In genomic region chr10:114647545-114648138, GRCh38 we compare ENCODE assay signal across 20 cellular contexts. TPM values are rescaled to one million over a fixed set of nuclear protein-coding genes. Genes with fewer than 3 reads are reported as not detected.
DNase-seq lines count a peak whose midpoint lies in the region; ATAC-seq and TF ChIP-seq lines count a peak whose summit lies in the region.
"Had no signal": no experiment of that assay in that cellular context is flagged by ENCODE, and none has a peak within 500 bp of the region (broad histone marks: within the 10 kb centered on the region; RNA-seq: fewer than 3 reads in every experiment).

No MANE protein-coding gene starts in this region.

- DNase-seq in ELR (ENCODE audit: low read depth) (peak; percentile 26), OCI-M1 (lab: John Stamatoyannopoulos, UW) (peak; percentile 47), dermis blood vessel endothelial cell (peak; percentile 49), omental fat pad (ENCODE audit: low spot score) (no peak), MCF 10A (ENCODE audit: unreplicated experiment) (no peak), H4 (ENCODE audit: low spot score) (no peak)
- DNase-seq: activated CD4-positive, alpha-beta T cell treated with anti-CD3 and anti-CD28 coated beads for 48 hours; activated CD8-positive, alpha-beta memory T cell treated with anti-CD3 and anti-CD28 coated beads, Interleukin-2, amount 10 ng/mL, durations not matched to agents 7 days and 5 days; Calu3; effector memory CD8-positive, alpha-beta T cell; naive B cell; NCI-H146; NCI-H2171; NCI-H526; T-helper 17 cell; tibial artery had no signal

- no peaks in the 10 kb centered on the region for H3K36me3 Mint-ChIP-seq in MCF 10A (ENCODE audit: insufficient read depth, unreplicated experiment)
- H3K36me3 Mint-ChIP-seq in stimulated activated memory B cell treated with anti-CD40 and anti-IgM and Interleukin-4, amounts not matched to agents 10 μg/mL and 1 μg/mL and 100 μg/mL, for 72 hours: no peaks in the 10 kb centered on the region
- H3K36me3 Mint-ChIP-seq: activated CD8-positive, alpha-beta memory T cell treated with anti-CD3 and anti-CD28 coated beads, Interleukin-2, amount 10 ng/mL, durations not matched to agents 7 days and 5 days; activated naive CD4-positive, alpha-beta T cell treated with anti-CD3 and anti-CD28 coated beads, Interleukin-2, amount 50 U/mL, for 24 hours; naive B cell; stimulated activated effector memory CD8-positive, alpha-beta T cell treated with anti-CD3 and anti-CD28 coated beads, Interleukin-12 subunit alpha, Interleukin-12 subunit beta, amount 100 ng/mL, for 72 hours had no signal

- H3K4me1 Mint-ChIP-seq in MCF 10A (ENCODE audit: insufficient read depth, unreplicated experiment): peaks cover 32% of the 10 kb centered on the region
- no peaks in the 10 kb centered on the region for H3K4me1 Mint-ChIP-seq in stimulated activated memory B cell treated with anti-CD40 and anti-IgM and Interleukin-4, amounts not matched to agents 10 μg/mL and 1 μg/mL and 100 μg/mL, for 72 hours
- H3K4me1 Mint-ChIP-seq: activated CD8-positive, alpha-beta memory T cell treated with anti-CD3 and anti-CD28 coated beads, Interleukin-2, amount 10 ng/mL, durations not matched to agents 7 days and 5 days; activated naive CD4-positive, alpha-beta T cell treated with anti-CD3 and anti-CD28 coated beads, Interleukin-2, amount 50 U/mL, for 24 hours; naive B cell; stimulated activated effector memory CD8-positive, alpha-beta T cell treated with anti-CD3 and anti-CD28 coated beads, Interleukin-12 subunit alpha, Interleukin-12 subunit beta, amount 100 ng/mL, for 72 hours had no signal

- CTCF ChIA-PET in MCF 10A (lab: Yijun Ruan, JAX): interaction anchor here (0.7 to 2.4 kb wide), 7 partner anchors 13 to 56 kb away, joined by 3 to 9 read pairs (median 4); no protein-coding TSS in a partner anchor

- no peaks in the 10 kb centered on the region for H3K9me3 Mint-ChIP-seq in MCF 10A (ENCODE audit: unreplicated experiment)
- H3K9me3 Mint-ChIP-seq in stimulated activated memory B cell treated with anti-CD40 and anti-IgM and Interleukin-4, amounts not matched to agents 10 μg/mL and 1 μg/mL and 100 μg/mL, for 72 hours: no peaks in the 10 kb centered on the region
- H3K9me3 Mint-ChIP-seq: activated naive CD4-positive, alpha-beta T cell treated with anti-CD3 and anti-CD28 coated beads, Interleukin-2, amount 50 U/mL, for 24 hours; activated T-helper 1 cell treated with anti-CD3 and anti-CD28 coated beads, Interleukin-12 subunit alpha, Interleukin-12 subunit beta, Interleukin-2, Interleukin-4 antibody, amounts not matched to agents 30 ng/mL and 10 ng/mL and 1 ng/mL, durations not matched to agents 14 hours and 24 hours and 36 hours; effector memory CD8-positive, alpha-beta T cell; naive B cell; stimulated activated effector memory CD8-positive, alpha-beta T cell treated with anti-CD3 and anti-CD28 coated beads, Interleukin-12 subunit alpha, Interleukin-12 subunit beta, amount 100 ng/mL, for 72 hours had no signal

- H3K27ac Mint-ChIP-seq in MCF 10A (ENCODE audit: low read depth, unreplicated experiment): no peak overlapping the region
- H3K27ac Mint-ChIP-seq in stimulated activated memory B cell treated with anti-CD40 and anti-IgM and Interleukin-4, amounts not matched to agents 10 μg/mL and 1 μg/mL and 100 μg/mL, for 72 hours: no peak overlapping the region
- H3K27ac Mint-ChIP-seq: activated CD8-positive, alpha-beta memory T cell treated with anti-CD3 and anti-CD28 coated beads, Interleukin-2, amount 10 ng/mL, durations not matched to agents 7 days and 5 days; activated naive CD4-positive, alpha-beta T cell treated with anti-CD3 and anti-CD28 coated beads, Interleukin-2, amount 50 U/mL, for 24 hours; activated T-helper 1 cell treated with anti-CD3 and anti-CD28 coated beads, Interleukin-12 subunit alpha, Interleukin-12 subunit beta, Interleukin-2, Interleukin-4 antibody, amounts not matched to agents 30 ng/mL and 10 ng/mL and 1 ng/mL, durations not matched to agents 14 hours and 24 hours and 36 hours; effector memory CD8-positive, alpha-beta T cell; naive B cell; stimulated activated effector memory CD8-positive, alpha-beta T cell treated with anti-CD3 and anti-CD28 coated beads, Interleukin-12 subunit alpha, Interleukin-12 subunit beta, amount 100 ng/mL, for 72 hours; T-helper 17 cell had no signal

- H3K27me3 Mint-ChIP-seq in MCF 10A (ENCODE audit: insufficient read depth, unreplicated experiment): no peaks in the 10 kb centered on the region
- H3K27me3 Mint-ChIP-seq in stimulated activated memory B cell treated with anti-CD40 and anti-IgM and Interleukin-4, amounts not matched to agents 10 μg/mL and 1 μg/mL and 100 μg/mL, for 72 hours: no peaks in the 10 kb centered on the region
- H3K27me3 Mint-ChIP-seq: activated naive CD4-positive, alpha-beta T cell treated with anti-CD3 and anti-CD28 coated beads, Interleukin-2, amount 50 U/mL, for 24 hours; effector memory CD8-positive, alpha-beta T cell; naive B cell; T-helper 17 cell had no signal

- POLR2A ChIA-PET in MCF 10A (lab: Yijun Ruan, JAX): interaction anchor here (0.6 to 2.9 kb wide), 26 partner anchors 8 to 175 kb away, joined by 3 to 39 read pairs (median 4); partner anchors contain the start of gene FHIP2A

- ATAC-seq in omental fat pad (ENCODE audit: low FRiP score): peak; percentile 9
- no peak for ATAC-seq in stimulated activated memory B cell treated with anti-CD40 and anti-IgM and Interleukin-4, amounts not matched to agents 10 μg/mL and 1 μg/mL and 100 μg/mL, for 72 hours
- ATAC-seq: activated CD8-positive, alpha-beta memory T cell treated with anti-CD3 and anti-CD28 coated beads, Interleukin-2, amount 10 ng/mL, durations not matched to agents 7 days and 5 days; effector memory CD8-positive, alpha-beta T cell; stimulated activated effector memory CD8-positive, alpha-beta T cell treated with anti-CD3 and anti-CD28 coated beads, Interleukin-12 subunit alpha, Interleukin-12 subunit beta, amount 100 ng/mL, for 72 hours; T-helper 17 cell had no signal

- no TSS peak for BruUV-seq in MCF 10A (replicated peaks; lab: Mats Ljungman, UMichigan)

- TF ChIP-seq CTCF in omental fat pad (IDR thresholded peaks at IDR 0.05) (no peak), MCF 10A (IDR thresholded peaks at IDR 0.05; ENCODE audit: unreplicated experiment) (no peak)

- no peak overlapping the region for H3K4me3 Mint-ChIP-seq in MCF 10A (ENCODE audit: unreplicated experiment)
- no peak overlapping the region for H3K4me3 Mint-ChIP-seq in stimulated activated memory B cell treated with anti-CD40 and anti-IgM and Interleukin-4, amounts not matched to agents 10 μg/mL and 1 μg/mL and 100 μg/mL, for 72 hours
- H3K4me3 Mint-ChIP-seq: activated CD8-positive, alpha-beta memory T cell treated with anti-CD3 and anti-CD28 coated beads, Interleukin-2, amount 10 ng/mL, durations not matched to agents 7 days and 5 days; activated naive CD4-positive, alpha-beta T cell treated with anti-CD3 and anti-CD28 coated beads, Interleukin-2, amount 50 U/mL, for 24 hours; activated T-helper 1 cell treated with anti-CD3 and anti-CD28 coated beads, Interleukin-12 subunit alpha, Interleukin-12 subunit beta, Interleukin-2, Interleukin-4 antibody, amounts not matched to agents 30 ng/mL and 10 ng/mL and 1 ng/mL, durations not matched to agents 14 hours and 24 hours and 36 hours; effector memory CD8-positive, alpha-beta T cell; naive B cell; stimulated activated effector memory CD8-positive, alpha-beta T cell treated with anti-CD3 and anti-CD28 coated beads, Interleukin-12 subunit alpha, Interleukin-12 subunit beta, amount 100 ng/mL, for 72 hours; T-helper 17 cell had no signal

- intact Hi-C loops in MCF 10A (cut with micrococcal nuclease): no loop called here

RNA-seq across cellular contexts. Expression of gene ABLIM1, which starts 10.4 kb away (rescaled TPM):
- 141 and 159 TPM in 2 replicates for total RNA-seq in dermis blood vessel endothelial cell
- total RNA-seq in omental fat pad: 100 to 1,000 TPM; 122 to 257 (median 138) TPM
- total RNA-seq in MCF 10A (2022): 94.5 and 105 TPM in 2 replicates
- 1.2 and 4.5 TPM in 2 replicates for total RNA-seq in H4 (2014; rRNA removed; shearing (Covaris generic))

Comparison
In these comparisons a context has a peak if more than half of its experiments do, and no peak if none do; other contexts are left out.
1. DNase-seq: peak in ELR (single experiment), OCI-M1 (single experiment) and dermis blood vessel endothelial cell (single experiment); none in omental fat pad (single experiment), MCF 10A (single experiment) and H4 (single experiment).
2. RNA of gene ABLIM1, which starts 10.4 kb away (total RNA-seq): 141 to 159 TPM in dermis blood vessel endothelial cell, 122 to 257 TPM in omental fat pad and 94.5 to 105 TPM in MCF 10A; 1.2 to 4.5 TPM in H4; every median in the first group is over 10 times any median in the second.